8 cellular contexts compared by ENCODE assay signal in genomic region chr4:997375-998071, GRCh38. TPM values are rescaled to one million over a fixed set of nuclear protein-coding genes. Genes with fewer than 3 reads are reported as not detected.
DNase-seq lines count a peak whose midpoint lies in the region; ATAC-seq and TF ChIP-seq lines count a peak whose summit lies in the region.

No MANE protein-coding gene starts in this region.

- H3K79me2 ChIP-seq in ACC112 (ENCODE audit: control insufficient read depth, insufficient read depth, low read length, unreplicated experiment): no peaks in the 10 kb centered on the region

- H3K36me3 ChIP-seq in ACC112 (ENCODE audit: insufficient read depth, low read length): no peaks in the 10 kb centered on the region
- H3K36me3 ChIP-seq in HUES64 (ENCODE audit: insufficient read depth, low read length): no peaks in the 10 kb centered on the region
- no peaks in the 10 kb centered on the region for H3K36me3 ChIP-seq in naive thymus-derived CD4-positive, alpha-beta T cell (ENCODE audit: control insufficient read depth in 2 of 3, insufficient read depth in 3 of 3, low read length in 3 of 3)

- CTCF ChIA-PET in naive thymus-derived CD4-positive, alpha-beta T cell (lab: Charles Lee): no interaction called here

- peaks cover 33% of the 10 kb centered on the region for H3K27me3 ChIP-seq in ACC112 (ENCODE audit: insufficient read depth, low read length)
- H3K27me3 ChIP-seq in HUES64 (ENCODE audit: insufficient read depth, low read length): peaks cover 72% of the 10 kb centered on the region
- H3K27me3 ChIP-seq in naive thymus-derived CD4-positive, alpha-beta T cell (ENCODE audit: control insufficient read depth in 2 of 2, insufficient read depth in 2 of 2, low read length in 2 of 2): peaks cover 3 to 7% of the 10 kb centered on the region in 2 donors

- H3K4me1 ChIP-seq in ACC112 (ENCODE audit: control insufficient read depth, insufficient read depth, low read length, unreplicated experiment): peaks cover 12% of the 10 kb centered on the region
- no peaks in the 10 kb centered on the region for H3K4me1 ChIP-seq in HUES64 (ENCODE audit: insufficient read depth, low read length)
- H3K4me1 ChIP-seq in naive thymus-derived CD4-positive, alpha-beta T cell (ENCODE audit: control insufficient read depth in 2 of 2, insufficient read depth in 2 of 2, low read length in 2 of 2): peaks cover 0 to 9% of the 10 kb centered on the region in 2 donors

- peaks cover 9 to 39% (median 17%) of the 10 kb centered on the region in 5 donors for H3K27me3 Mint-ChIP-seq in naive thymus-derived CD4-positive, alpha-beta T cell

- intact Hi-C loops in naive thymus-derived CD4-positive, alpha-beta T cell (cut with micrococcal nuclease): no loop called here

- H3K9ac ChIP-seq in HUES64 (ENCODE audit: low read depth, low read length): no peak overlapping the region

- peak; percentile 52 for ATAC-seq in naive thymus-derived CD4-positive, alpha-beta T cell
- ATAC-seq in GM18511 (IDR thresholded peaks at IDR 0.05; ENCODE audit: unreplicated experiment) (no peak), HG03432 (IDR thresholded peaks at IDR 0.05; ENCODE audit: unreplicated experiment) (no peak)

- no peaks in the 10 kb centered on the region for H3K36me3 Mint-ChIP-seq in naive thymus-derived CD4-positive, alpha-beta T cell

- TF ChIP-seq POLR2A in erythroblast (IDR thresholded peaks at IDR 0.05; ENCODE audit: low read length): no peak

- H3K27ac Mint-ChIP-seq in naive thymus-derived CD4-positive, alpha-beta T cell: no peak overlapping the region

- no peaks in the 10 kb centered on the region for H3K9me3 Mint-ChIP-seq in naive thymus-derived CD4-positive, alpha-beta T cell

- no peaks in the 10 kb centered on the region for H3K9me3 ChIP-seq in HUES64 (ENCODE audit: insufficient read depth, low read depth, low read length)
- H3K9me3 ChIP-seq in naive thymus-derived CD4-positive, alpha-beta T cell (ENCODE audit: control insufficient read depth in 2 of 3, low read length in 3 of 3): no peaks in the 10 kb centered on the region

- peak overlapping the region in 7 of 10 donors; percentile 19 to 72 (median 37) for H3K4me3 Mint-ChIP-seq in naive thymus-derived CD4-positive, alpha-beta T cell

- no peak overlapping the region for H2AFZ ChIP-seq in ACC112 (ENCODE audit: low read length, unreplicated experiment)

- peaks cover 0 to 15% (median 13%) of the 10 kb centered on the region in 7 donors for H3K4me1 Mint-ChIP-seq in naive thymus-derived CD4-positive, alpha-beta T cell

- POLR2A ChIA-PET in naive thymus-derived CD4-positive, alpha-beta T cell (lab: Charles Lee): no interaction called here

- DNase-seq in erythroblast (lab: John Stamatoyannopoulos, UW): peak; percentile 80 to 81
- no peak for DNase-seq in naive thymus-derived CD4-positive, alpha-beta T cell
- DNase-seq in NCI-H510A treated with DMSO at 0.1 percent for 48 hours (lab: John Stamatoyannopoulos, UW): no peak
- DNase-seq in GM13976 (ENCODE audit: low spot score): no peak

- H3K27ac ChIP-seq in ACC112 (ENCODE audit: low read depth, low read length): no peak overlapping the region
- no peak overlapping the region for H3K27ac ChIP-seq in HUES64 (ENCODE audit: low read depth, low read length)
- H3K27ac ChIP-seq in naive thymus-derived CD4-positive, alpha-beta T cell (ENCODE audit: low read depth, low read length): no peak overlapping the region

- 7% methylated on average over 67 of the region's 68 CpGs for WGBS in HUES64

- in situ Hi-C loops in GM13976 (cut with MboI; ENCODE audit: low sequenced_read_pairs, unreplicated experiment): no loop called here

- H3K4me3 ChIP-seq in ACC112 (ENCODE audit: low read depth, low read length): peak overlapping the region; percentile 76
- H3K4me3 ChIP-seq in HUES64 (ENCODE audit: low read length): peak overlapping the region; percentile 48
- no peak overlapping the region for H3K4me3 ChIP-seq in naive thymus-derived CD4-positive, alpha-beta T cell (ENCODE audit: low read length)

- no peak for TF ChIP-seq CTCF in GM13976 (IDR thresholded peaks at IDR 0.05; ENCODE audit: borderline replicate concordance, control extremely low read depth, extremely low read depth, insufficient read depth, missing control alignments)

RNA-seq across cellular contexts. Expression of gene SLC26A1, which starts 4.3 kb away (rescaled TPM):
- polyA plus RNA-seq in HUES64 (2013, experiment 1 of 2): not detected
- 0.44 TPM for polyA plus RNA-seq in HUES64 (2013, experiment 2 of 2)
- total RNA-seq in naive thymus-derived CD4-positive, alpha-beta T cell: 1 to 10 TPM in 1 of 5 experiments, under 1 TPM in 2, not detected in 2; 0.16 to 1.1 (median 0.46) TPM
- polyA plus RNA-seq in naive thymus-derived CD4-positive, alpha-beta T cell: 1 to 10 TPM; 2.0 to 2.3 TPM

RNA-seq across cellular contexts. Expression of gene IDUA, which starts 10.7 kb away (rescaled TPM):
- 0.85 TPM for polyA plus RNA-seq in HUES64 (2013, experiment 1 of 2)
- 0.38 TPM for polyA plus RNA-seq in HUES64 (2013, experiment 2 of 2)
- 10 to 100 TPM; 42.3 to 72.4 (median 65.8) TPM for total RNA-seq in naive thymus-derived CD4-positive, alpha-beta T cell
- polyA plus RNA-seq in naive thymus-derived CD4-positive, alpha-beta T cell: 10 to 100 TPM in 1 of 2 donors, 1 to 10 TPM in 1; 8.3 to 18.1 TPM

RNA-seq across cellular contexts. Expression of gene FGFRL1, which starts 13.9 kb away (rescaled TPM):
- polyA plus RNA-seq in HUES64 (2013, experiment 1 of 2): 11.8 TPM
- 17.2 TPM for polyA plus RNA-seq in HUES64 (2013, experiment 2 of 2)
- total RNA-seq in naive thymus-derived CD4-positive, alpha-beta T cell: 10 to 100 TPM; 10.6 to 28.1 (median 22.0) TPM
- 1 to 10 TPM in 1 of 2 donors, under 1 TPM in 1; 0.45 to 1.7 TPM for polyA plus RNA-seq in naive thymus-derived CD4-positive, alpha-beta T cell

RNA-seq across cellular contexts. Expression of gene DGKQ, which starts 24.2 kb away (rescaled TPM):
- polyA plus RNA-seq in HUES64 (2013, experiment 1 of 2): 4.7 TPM
- polyA plus RNA-seq in HUES64 (2013, experiment 2 of 2): 4.6 TPM
- total RNA-seq in naive thymus-derived CD4-positive, alpha-beta T cell: 10 to 100 TPM; 14.9 to 28.0 (median 22.7) TPM
- polyA plus RNA-seq in naive thymus-derived CD4-positive, alpha-beta T cell: 1 to 10 TPM; 1.5 to 7.9 TPM

Comparison
In these comparisons a context has a peak if more than half of its experiments do, and no peak if none do; other contexts are left out.
1. DNase-seq: peak in erythroblast (2 of 2); none in naive thymus-derived CD4-positive, alpha-beta T cell (0 of 9), NCI-H510A treated with DMSO at 0.1 percent for 48 hours (single experiment) and GM13976 (single experiment).